Comparison of ENCODE assay signal across 17 cellular contexts in the genomic region with DNA sequence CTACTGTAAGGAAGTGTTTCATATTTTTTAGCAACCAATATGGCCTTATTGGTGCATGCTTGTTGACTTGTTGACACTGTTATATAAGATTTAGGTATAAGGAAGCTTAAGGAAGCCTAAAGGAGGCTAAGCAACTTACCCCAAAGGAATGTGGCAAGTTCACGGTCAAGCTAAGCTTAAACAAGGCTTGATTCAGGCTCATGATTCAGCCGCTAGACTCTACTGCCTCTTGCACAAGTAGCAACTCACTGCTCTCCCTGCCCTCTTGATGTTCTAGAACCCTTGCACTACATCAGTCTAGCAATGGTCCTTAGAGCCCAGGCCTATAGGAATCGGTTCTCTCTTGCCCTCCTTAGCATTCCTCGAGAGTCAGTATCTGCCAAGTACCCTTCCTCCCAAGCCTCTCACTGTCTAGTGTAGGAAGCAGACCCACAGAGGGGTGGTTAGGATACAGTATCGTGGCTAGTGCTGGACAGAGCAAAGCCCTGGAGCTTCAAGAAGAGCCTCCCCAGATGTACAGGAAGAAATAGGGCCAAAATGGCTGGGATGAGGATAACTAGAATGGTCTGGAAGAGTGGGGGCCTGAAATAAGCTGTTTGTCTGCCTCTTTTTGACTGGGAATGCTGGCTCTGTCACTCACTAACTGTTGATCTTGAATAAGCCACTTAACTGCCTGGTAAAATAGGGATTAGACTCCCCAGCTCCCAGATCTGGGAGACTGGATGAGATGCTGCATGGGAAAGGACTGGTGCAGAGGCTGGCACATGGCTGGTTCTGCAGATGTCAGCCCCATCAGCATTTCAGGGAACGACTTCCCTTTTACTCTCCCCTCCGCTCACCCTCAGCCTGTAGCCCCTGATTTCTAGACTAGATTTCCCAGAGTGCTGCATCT.
DNase-seq lines count a peak whose midpoint lies in the region; ATAC-seq, FAIRE-seq and TF ChIP-seq lines count a peak whose summit lies in the region.
"Had no signal": no experiment of that assay in that cellular context is flagged by ENCODE, and none has a peak within 500 bp of the region (broad histone marks: within the 10 kb centered on the region; RNA-seq: fewer than 3 reads in every experiment).

No MANE protein-coding gene starts in this region.

- no peak overlapping the region for H3K4me3 ChIP-seq in K562
- H3K4me3 ChIP-seq in stomach: no peak overlapping the region
- H3K4me3 ChIP-seq: HAP-1, Peyer's patch had no signal

- H3K79me2 ChIP-seq in K562 (ENCODE audit: control insufficient read depth, insufficient read depth, low read length): no peaks in the 10 kb centered on the region

- no peak for TF ChIP-seq EP300 in Ishikawa (IDR thresholded peaks at IDR 0.05; ENCODE audit: borderline replicate concordance)
- TF ChIP-seq EP300 in K562 (IDR thresholded peaks at IDR 0.05; ENCODE audit: low read length): no peak
- no peak for TF ChIP-seq EP300 in stomach (IDR thresholded peaks at IDR 0.05)

- H3K27me3 ChIP-seq in K562 (ENCODE audit: control insufficient read depth in 2 of 2, insufficient read depth in 2 of 2, low read length in 2 of 2): 0 out of 5 replicates have a peak, but pooled peaks cover 0 to 4% of the 10 kb centered on the region in 2 experiments
- H3K27me3 ChIP-seq in stomach: no peaks in the 10 kb centered on the region
- H3K27me3 ChIP-seq: BE2C, Peyer's patch had no signal

- H3K36me3 ChIP-seq in K562 (ENCODE audit: control insufficient read depth, insufficient read depth, low read length) (no peaks in the 10 kb centered on the region), stomach (no peaks in the 10 kb centered on the region)
- H3K36me3 ChIP-seq: BE2C, HAP-1, Peyer's patch had no signal

- POLR2A ChIA-PET in K562 (lab: Yijun Ruan, JAX): interaction anchor here (0.7 kb wide), 1 partner anchor 30 kb away, joined by 3 read pairs; no protein-coding TSS in a partner anchor

- intact Hi-C loops in K562 (cut with micrococcal nuclease): no loop called here
- intact Hi-C loops in stomach (cut with DNase I; ENCODE audit: low total_unique reads): no loop called here

- no peak overlapping the region for H2AFZ ChIP-seq in K562 (ENCODE audit: low read depth, low read length)

- FAIRE-seq in D721Med (lab: Jason Lieb, UNC) (peak; percentile 91), K562 (lab: Jason Lieb, UNC) (no peak)

- H3K4me2 ChIP-seq in K562 (ENCODE audit: insufficient read depth, low read length): no peak overlapping the region

- TF ChIP-seq POLR2A in K562 (conservative IDR thresholded peaks at IDR 0.05) (no peak), stomach (IDR thresholded peaks at IDR 0.05) (no peak)

- TF ChIP-seq RAD21 in Ishikawa (IDR thresholded peaks at IDR 0.05; ENCODE audit: low read depth) (no peak), K562 (CRISPR knock-in tag; conservative IDR thresholded peaks at IDR 0.05 in 1 of 2, IDR thresholded peaks at IDR 0.05 in 1 of 2) (no peak)

- WGBS in K562 (ENCODE audit: insufficient coverage, low coverage, missing lambda C conversion rate): 37% methylated on average over 7 of the region's 7 CpGs
- WGBS in stomach, 5 donors: 78 to 89% (median 84%) methylated on average over 7 of the region's 7 CpGs

- no peaks in the 10 kb centered on the region for H3K9me1 ChIP-seq in K562 (ENCODE audit: control insufficient read depth, insufficient read depth, low read length)

- DNase-seq in D721Med (ENCODE audit: insufficient read length, low spot score) (peak; percentile 92), K562 (ENCODE audit: extremely low read depth in 1 of 4, low spot score in 3 of 4) (no peak), GM10266 (ENCODE audit: extremely low spot score) (no peak), NCI-H128 (lab: John Stamatoyannopoulos, UW; ENCODE audit: unreplicated experiment) (no peak), stomach (no peak)
- DNase-seq: ACHN; BE2C; CD8-positive, alpha-beta T cell; NCI-H146; NCI-H2081 treated with DMSO at 0.1 percent for 48 hours; NCI-H2227 treated with DMSO at 0.1 percent for 48 hours; NCI-H69; Right ventricle myocardium superior had no signal

- CTCF ChIA-PET in K562 (lab: Yijun Ruan, JAX; ENCODE audit: low intra/inter-chr PET ratio): no interaction called here

- ATAC-seq in K562: peak; percentile 11; the same call in 1 of the 3 replicates
- ATAC-seq: CD8-positive, alpha-beta T cell had no signal

- H3K27ac Mint-ChIP-seq in nephron: peak overlapping the region in 2 of 3 experiments; percentile 13 to 51
- H3K27ac Mint-ChIP-seq: CD8-positive, alpha-beta T cell had no signal

- BruUV-seq in K562 (replicated peaks; lab: Mats Ljungman, UMichigan): no TSS peak

- H3K9me3 ChIP-seq in K562 (replicated peaks; ENCODE audit: control insufficient read depth, insufficient read depth, low read depth, low read length) (no peaks in the 10 kb centered on the region), stomach (no peaks in the 10 kb centered on the region)
- H3K9me3 ChIP-seq: BE2C, HAP-1, Peyer's patch had no signal

- TF ChIP-seq CTCF in D721Med (IDR thresholded peaks at IDR 0.05; ENCODE audit: insufficient read depth, missing control alignments) (no peak), K562 (IDR thresholded peaks at IDR 0.05 in 2 of 3, conservative IDR thresholded peaks at IDR 0.05 in 1 of 3; ENCODE audit: insufficient read depth in 2 of 3, low read depth in 1 of 3, low read length in 3 of 3) (no peak), nephron (IDR thresholded peaks at IDR 0.05; ENCODE audit: unreplicated experiment in 3 of 3) (no peak), GM10266 (IDR thresholded peaks at IDR 0.05; ENCODE audit: control insufficient read depth, insufficient read depth, low read depth, missing control alignments) (no peak), stomach (IDR thresholded peaks at IDR 0.05) (no peak)

- H3K9me3 Mint-ChIP-seq in nephron: no peaks in the 10 kb centered on the region
- H3K9me3 Mint-ChIP-seq: CD8-positive, alpha-beta T cell had no signal

- no peak overlapping the region for H3K9ac ChIP-seq in K562 (ENCODE audit: insufficient read depth in 1 of 2, low read depth in 2 of 2, low read length in 2 of 2)

- H3K4me1 ChIP-seq in K562 (replicated peaks in 1 of 2; ENCODE audit: control insufficient read depth in 2 of 2, insufficient read depth in 2 of 2, low read length in 2 of 2) (peaks cover 0 to 7% of the 10 kb centered on the region in 2 experiments; a peak in 4 of 5 replicates), stomach (peaks cover 0 to 15% (median 9%) of the 10 kb centered on the region in 4 donors)
- H3K4me1 ChIP-seq: HAP-1 had no signal

- peaks cover 4% of the 10 kb centered on the region; the same call in 1 of the 2 replicates for H4K20me1 ChIP-seq in K562 (replicated peaks; ENCODE audit: control insufficient read depth, insufficient read depth, low read length)

- H3K4me3 Mint-ChIP-seq in nephron: no peak overlapping the region
- H3K4me3 Mint-ChIP-seq: CD8-positive, alpha-beta T cell had no signal

- no peaks in the 10 kb centered on the region for H3K36me3 Mint-ChIP-seq in nephron (ENCODE audit: low read depth)
- H3K36me3 Mint-ChIP-seq: CD8-positive, alpha-beta T cell had no signal

- in situ Hi-C loops in K562 (cut with MboI): no loop called here

- peaks cover 12% of the 10 kb centered on the region for H3K27me3 Mint-ChIP-seq in nephron (ENCODE audit: low read depth)

- H3K4me1 Mint-ChIP-seq in nephron: peaks cover 78% of the 10 kb centered on the region

- H3K27ac ChIP-seq in K562 (ENCODE audit: extremely low read depth, low read depth, low read length) (no peak overlapping the region), stomach (no peak overlapping the region)
- H3K27ac ChIP-seq: Peyer's patch had no signal

TF ChIP-seq in K562, 482 proteins besides CTCF, POLR2A, EP300 and RAD21:
- TF ChIP-seq FOXA1 (IDR thresholded peaks at IDR 0.05; ENCODE audit: borderline replicate concordance): no peak
- TF ChIP-seq, protein P1, sequence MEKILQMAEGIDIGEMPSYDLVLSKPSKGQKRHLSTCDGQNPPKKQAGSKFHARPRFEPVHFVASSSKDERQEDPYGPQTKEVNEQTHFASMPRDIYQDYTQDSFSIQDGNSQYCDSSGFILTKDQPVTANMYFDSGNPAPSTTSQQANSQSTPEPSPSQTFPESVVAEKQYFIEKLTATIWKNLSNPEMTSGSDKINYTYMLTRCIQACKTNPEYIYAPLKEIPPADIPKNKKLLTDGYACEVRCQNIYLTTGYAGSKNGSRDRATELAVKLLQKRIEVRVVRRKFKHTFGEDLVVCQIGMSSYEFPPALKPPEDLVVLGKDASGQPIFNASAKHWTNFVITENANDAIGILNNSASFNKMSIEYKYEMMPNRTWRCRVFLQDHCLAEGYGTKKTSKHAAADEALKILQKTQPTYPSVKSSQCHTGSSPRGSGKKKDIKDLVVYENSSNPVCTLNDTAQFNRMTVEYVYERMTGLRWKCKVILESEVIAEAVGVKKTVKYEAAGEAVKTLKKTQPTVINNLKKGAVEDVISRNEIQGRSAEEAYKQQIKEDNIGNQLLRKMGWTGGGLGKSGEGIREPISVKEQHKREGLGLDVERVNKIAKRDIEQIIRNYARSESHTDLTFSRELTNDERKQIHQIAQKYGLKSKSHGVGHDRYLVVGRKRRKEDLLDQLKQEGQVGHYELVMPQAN (IDR thresholded peaks at IDR 0.05; ENCODE audit: borderline replicate concordance): no peak
- no peak for TF ChIP-seq TBL1XR1 (IDR thresholded peaks at IDR 0.05; ENCODE audit: low read length in 2 of 2)
- no peak for TF ChIP-seq ASH1L (IDR thresholded peaks at IDR 0.05; ENCODE audit: borderline replicate concordance, low read depth, partially characterized antibody)
- no peak for TF ChIP-seq ELF4 (CRISPR knock-in tag; IDR thresholded peaks at IDR 0.05)
- TF ChIP-seq SNIP1 (IDR thresholded peaks at IDR 0.05; ENCODE audit: low read depth): no peak
- no peak for TF ChIP-seq IFI16 (CRISPR knock-in tag; IDR thresholded peaks at IDR 0.05)
- no peak for TF ChIP-seq ZNF146 (CRISPR knock-in tag; IDR thresholded peaks at IDR 0.05; ENCODE audit: unreplicated experiment)
